In genomic region chr21:43727571-43728466, GRCh38 we compare ENCODE assay signal across 1 cellular context.
TF ChIP-seq lines count a peak whose summit lies in the region.

No MANE protein-coding gene starts in this region.

TF ChIP-seq in HepG2, 621 proteins besides CTCF, POLR2A, EP300 and RAD21 (continued from another document and continues in another):
- TF ChIP-seq, protein P1, sequence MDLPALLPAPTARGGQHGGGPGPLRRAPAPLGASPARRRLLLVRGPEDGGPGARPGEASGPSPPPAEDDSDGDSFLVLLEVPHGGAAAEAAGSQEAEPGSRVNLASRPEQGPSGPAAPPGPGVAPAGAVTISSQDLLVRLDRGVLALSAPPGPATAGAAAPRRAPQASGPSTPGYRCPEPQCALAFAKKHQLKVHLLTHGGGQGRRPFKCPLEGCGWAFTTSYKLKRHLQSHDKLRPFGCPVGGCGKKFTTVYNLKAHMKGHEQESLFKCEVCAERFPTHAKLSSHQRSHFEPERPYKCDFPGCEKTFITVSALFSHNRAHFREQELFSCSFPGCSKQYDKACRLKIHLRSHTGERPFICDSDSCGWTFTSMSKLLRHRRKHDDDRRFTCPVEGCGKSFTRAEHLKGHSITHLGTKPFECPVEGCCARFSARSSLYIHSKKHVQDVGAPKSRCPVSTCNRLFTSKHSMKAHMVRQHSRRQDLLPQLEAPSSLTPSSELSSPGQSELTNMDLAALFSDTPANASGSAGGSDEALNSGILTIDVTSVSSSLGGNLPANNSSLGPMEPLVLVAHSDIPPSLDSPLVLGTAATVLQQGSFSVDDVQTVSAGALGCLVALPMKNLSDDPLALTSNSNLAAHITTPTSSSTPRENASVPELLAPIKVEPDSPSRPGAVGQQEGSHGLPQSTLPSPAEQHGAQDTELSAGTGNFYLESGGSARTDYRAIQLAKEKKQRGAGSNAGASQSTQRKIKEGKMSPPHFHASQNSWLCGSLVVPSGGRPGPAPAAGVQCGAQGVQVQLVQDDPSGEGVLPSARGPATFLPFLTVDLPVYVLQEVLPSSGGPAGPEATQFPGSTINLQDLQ (CRISPR knock-in tag; IDR thresholded peaks at IDR 0.05) = no peak
- TF ChIP-seq ZSCAN31 (CRISPR knock-in tag; IDR thresholded peaks at IDR 0.05; ENCODE audit: low read depth) (no peak), HNRNPL (IDR thresholded peaks at IDR 0.05; ENCODE audit: low read depth, low read length) (peak; percentile 77; the same call in 1 of the 2 replicates), FOXK2 (IDR thresholded peaks at IDR 0.05) (no peak), CENPX (CRISPR knock-in tag; IDR thresholded peaks at IDR 0.05) (no peak), ARNTL (CRISPR knock-in tag; IDR thresholded peaks at IDR 0.05) (no peak), RBFOX2 (IDR thresholded peaks at IDR 0.05; ENCODE audit: low read depth, low read length) (no peak), NBN (conservative IDR thresholded peaks at IDR 0.05) (no peak), MTA1 (CRISPR knock-in tag; IDR thresholded peaks at IDR 0.05; ENCODE audit: borderline replicate concordance) (no peak), ZFP82 (CRISPR knock-in tag; IDR thresholded peaks at IDR 0.05; ENCODE audit: borderline replicate concordance) (no peak; the same call in 1 of the 2 replicates), MBNL3 (CRISPR knock-in tag; conservative IDR thresholded peaks at IDR 0.05) (no peak), GATAD1 (CRISPR knock-in tag; IDR thresholded peaks at IDR 0.05) (no peak), TCF7L2 (IDR thresholded peaks at IDR 0.05; ENCODE audit: low read depth, low read length) (no peak), DPF2 (CRISPR knock-in tag; IDR thresholded peaks at IDR 0.05; ENCODE audit: borderline replicate concordance, low read depth) (no peak), ZNF282 (IDR thresholded peaks at IDR 0.05; ENCODE audit: partially characterized antibody) (no peak), SIX4 (CRISPR knock-in tag; IDR thresholded peaks at IDR 0.05) (no peak), HNF1B (CRISPR knock-in tag; IDR thresholded peaks at IDR 0.05) (peak; percentile 13; the same call in 1 of the 2 replicates), SP1 (IDR thresholded peaks at IDR 0.05) (no peak), SP1 (CRISPR knock-in tag; IDR thresholded peaks at IDR 0.05) (no peak), ZNF12 (CRISPR knock-in tag; IDR thresholded peaks at IDR 0.05) (no peak), REXO4 (CRISPR knock-in tag; IDR thresholded peaks at IDR 0.05; ENCODE audit: borderline replicate concordance) (no peak), ZNF737 (CRISPR knock-in tag; IDR thresholded peaks at IDR 0.05; ENCODE audit: borderline replicate concordance) (no peak), PITX1 (CRISPR knock-in tag; IDR thresholded peaks at IDR 0.05) (no peak), ZMYM2 (CRISPR knock-in tag; IDR thresholded peaks at IDR 0.05) (peak; percentile 82; the same call in 1 of the 2 replicates), NFRKB (IDR thresholded peaks at IDR 0.05) (no peak), ELF3 (CRISPR knock-in tag; IDR thresholded peaks at IDR 0.05) (0 out of 2 replicates have a peak, but pooled peaks have one; percentile 26), ASH2L (IDR thresholded peaks at IDR 0.05; ENCODE audit: insufficient read length, low read depth, low read length) (no peak), PAF1 (CRISPR knock-in tag; IDR thresholded peaks at IDR 0.05) (no peak), HNF4G (IDR thresholded peaks at IDR 0.05; ENCODE audit: borderline replicate concordance, low read depth, low read length) (no peak), HNF4G (CRISPR knock-in tag; IDR thresholded peaks at IDR 0.05; ENCODE audit: borderline replicate concordance, low read depth) (no peak), ZNF672 (CRISPR knock-in tag; IDR thresholded peaks at IDR 0.05) (no peak), ZNF784 (CRISPR knock-in tag; IDR thresholded peaks at IDR 0.05; ENCODE audit: borderline replicate concordance) (no peak; the same call in 1 of the 2 replicates), LCORL (IDR thresholded peaks at IDR 0.05) (no peak), LCORL (CRISPR knock-in tag; IDR thresholded peaks at IDR 0.05) (peak; percentile 20; the same call in 1 of the 2 replicates), NR2F6 (IDR thresholded peaks at IDR 0.05) (peak; percentile 29; the same call in 1 of the 2 replicates), NR2F6 (CRISPR knock-in tag; IDR thresholded peaks at IDR 0.05) (0 out of 2 replicates have a peak, but pooled peaks have one; percentile 40), RNF2 (conservative IDR thresholded peaks at IDR 0.05; ENCODE audit: low read depth) (no peak), ZNF3 (CRISPR knock-in tag; IDR thresholded peaks at IDR 0.05) (no peak), IRX3 (CRISPR knock-in tag; IDR thresholded peaks at IDR 0.05; ENCODE audit: borderline replicate concordance, low read depth) (no peak), ZNF101 (CRISPR knock-in tag; IDR thresholded peaks at IDR 0.05; ENCODE audit: borderline replicate concordance, low read depth) (no peak), SCMH1 (CRISPR knock-in tag; IDR thresholded peaks at IDR 0.05; ENCODE audit: borderline replicate concordance) (no peak), GABPA (IDR thresholded peaks at IDR 0.05; ENCODE audit: low read depth, low read length) (no peak), GABPA (CRISPR knock-in tag; IDR thresholded peaks at IDR 0.05; ENCODE audit: low read depth) (peak; percentile 9; the same call in 1 of the 2 replicates), GATA4 (IDR thresholded peaks at IDR 0.05; ENCODE audit: borderline replicate concordance, low read depth) (no peak), RFX3 (CRISPR knock-in tag; IDR thresholded peaks at IDR 0.05) (no peak), ZNF407 (CRISPR knock-in tag; IDR thresholded peaks at IDR 0.05; ENCODE audit: not compliant biosample characterization) (no peak)
- TF ChIP-seq, protein P2, sequence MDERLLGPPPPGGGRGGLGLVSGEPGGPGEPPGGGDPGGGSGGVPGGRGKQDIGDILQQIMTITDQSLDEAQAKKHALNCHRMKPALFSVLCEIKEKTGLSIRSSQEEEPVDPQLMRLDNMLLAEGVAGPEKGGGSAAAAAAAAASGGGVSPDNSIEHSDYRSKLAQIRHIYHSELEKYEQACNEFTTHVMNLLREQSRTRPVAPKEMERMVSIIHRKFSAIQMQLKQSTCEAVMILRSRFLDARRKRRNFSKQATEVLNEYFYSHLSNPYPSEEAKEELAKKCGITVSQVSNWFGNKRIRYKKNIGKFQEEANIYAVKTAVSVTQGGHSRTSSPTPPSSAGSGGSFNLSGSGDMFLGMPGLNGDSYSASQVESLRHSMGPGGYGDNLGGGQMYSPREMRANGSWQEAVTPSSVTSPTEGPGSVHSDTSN (CRISPR knock-in tag; IDR thresholded peaks at IDR 0.05) = 0 out of 2 replicates have a peak, but pooled peaks have one; percentile 9
- TF ChIP-seq, protein P3, sequence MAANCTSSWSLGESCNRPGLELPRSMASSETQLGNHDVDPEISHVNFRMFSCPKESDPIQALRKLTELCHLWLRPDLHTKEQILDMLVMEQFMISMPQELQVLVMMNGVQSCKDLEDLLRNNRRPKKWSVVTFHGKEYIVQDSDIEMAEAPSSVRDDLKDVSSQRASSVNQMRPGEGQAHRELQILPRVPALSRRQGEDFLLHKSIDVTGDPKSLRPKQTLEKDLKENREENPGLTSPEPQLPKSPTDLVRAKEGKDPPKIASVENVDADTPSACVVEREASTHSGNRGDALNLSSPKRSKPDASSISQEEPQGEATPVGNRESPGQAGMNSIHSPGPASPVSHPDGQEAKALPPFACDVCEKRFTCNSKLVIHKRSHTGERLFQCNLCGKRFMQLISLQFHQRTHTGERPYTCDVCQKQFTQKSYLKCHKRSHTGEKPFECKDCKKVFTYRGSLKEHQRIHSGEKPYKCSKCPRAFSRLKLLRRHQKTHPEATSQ (CRISPR knock-in tag; IDR thresholded peaks at IDR 0.05; ENCODE audit: borderline replicate concordance) = no peak
- TF ChIP-seq, protein P4, sequence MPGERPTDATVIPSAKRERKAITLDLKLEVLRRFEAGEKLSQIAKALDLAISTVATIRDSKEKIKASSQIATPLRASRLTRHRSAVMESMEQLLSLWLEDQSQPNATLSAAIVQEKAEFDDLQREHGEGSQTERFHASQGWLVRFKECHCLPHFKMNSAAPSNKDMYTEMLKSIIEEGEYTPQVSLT (CRISPR knock-in tag; IDR thresholded peaks at IDR 0.05; ENCODE audit: borderline replicate concordance, low read depth) = no peak
- TF ChIP-seq, protein P5, sequence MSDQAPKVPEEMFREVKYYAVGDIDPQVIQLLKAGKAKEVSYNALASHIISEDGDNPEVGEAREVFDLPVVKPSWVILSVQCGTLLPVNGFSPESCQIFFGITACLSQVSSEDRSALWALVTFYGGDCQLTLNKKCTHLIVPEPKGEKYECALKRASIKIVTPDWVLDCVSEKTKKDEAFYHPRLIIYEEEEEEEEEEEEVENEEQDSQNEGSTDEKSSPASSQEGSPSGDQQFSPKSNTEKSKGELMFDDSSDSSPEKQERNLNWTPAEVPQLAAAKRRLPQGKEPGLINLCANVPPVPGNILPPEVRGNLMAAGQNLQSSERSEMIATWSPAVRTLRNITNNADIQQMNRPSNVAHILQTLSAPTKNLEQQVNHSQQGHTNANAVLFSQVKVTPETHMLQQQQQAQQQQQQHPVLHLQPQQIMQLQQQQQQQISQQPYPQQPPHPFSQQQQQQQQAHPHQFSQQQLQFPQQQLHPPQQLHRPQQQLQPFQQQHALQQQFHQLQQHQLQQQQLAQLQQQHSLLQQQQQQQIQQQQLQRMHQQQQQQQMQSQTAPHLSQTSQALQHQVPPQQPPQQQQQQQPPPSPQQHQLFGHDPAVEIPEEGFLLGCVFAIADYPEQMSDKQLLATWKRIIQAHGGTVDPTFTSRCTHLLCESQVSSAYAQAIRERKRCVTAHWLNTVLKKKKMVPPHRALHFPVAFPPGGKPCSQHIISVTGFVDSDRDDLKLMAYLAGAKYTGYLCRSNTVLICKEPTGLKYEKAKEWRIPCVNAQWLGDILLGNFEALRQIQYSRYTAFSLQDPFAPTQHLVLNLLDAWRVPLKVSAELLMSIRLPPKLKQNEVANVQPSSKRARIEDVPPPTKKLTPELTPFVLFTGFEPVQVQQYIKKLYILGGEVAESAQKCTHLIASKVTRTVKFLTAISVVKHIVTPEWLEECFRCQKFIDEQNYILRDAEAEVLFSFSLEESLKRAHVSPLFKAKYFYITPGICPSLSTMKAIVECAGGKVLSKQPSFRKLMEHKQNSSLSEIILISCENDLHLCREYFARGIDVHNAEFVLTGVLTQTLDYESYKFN (CRISPR knock-in tag; conservative IDR thresholded peaks at IDR 0.05) = no peak
